ENCODE assay signal across 8 cellular contexts in genomic region chr1:33080885-33081553, GRCh38. TPM values are rescaled to one million over a fixed set of nuclear protein-coding genes. Genes with fewer than 3 reads are reported as not detected.
DNase-seq lines count a peak whose midpoint lies in the region; ATAC-seq and TF ChIP-seq lines count a peak whose summit lies in the region.

TSS of gene AZIN2 (plus strand) at chr1:33081153. CDS start at chr1:33082250, 1,097 bp downstream.

- H3K79me2 ChIP-seq in DND-41 (ENCODE audit: insufficient read depth, low read length) (no peaks in the 10 kb centered on the region), GM23338 (replicated peaks; ENCODE audit: insufficient read depth) (no peaks in the 10 kb centered on the region)

- TF ChIP-seq CTCF in DND-41 (IDR thresholded peaks at IDR 0.05; ENCODE audit: borderline replicate concordance, extremely low read depth, low read length, poor library complexity, severe bottlenecking) (peak; percentile 12), GM23338 (conservative IDR thresholded peaks at IDR 0.05; ENCODE audit: low read depth in 2 of 2) (no peak), nephron (IDR thresholded peaks at IDR 0.05; ENCODE audit: unreplicated experiment in 3 of 3) (no peak)

- no peaks in the 10 kb centered on the region for H3K9me3 Mint-ChIP-seq in GM23338
- H3K9me3 Mint-ChIP-seq in nephron: no peaks in the 10 kb centered on the region

- H3K27me3 Mint-ChIP-seq in GM23338 (ENCODE audit: insufficient read depth, low read depth, poor library complexity) (peaks cover 27% of the 10 kb centered on the region), nephron (ENCODE audit: low read depth) (peaks cover 3% of the 10 kb centered on the region)

- H3K9me3 ChIP-seq in DND-41 (ENCODE audit: insufficient read depth, low read length, severe bottlenecking): no peaks in the 10 kb centered on the region

- peak within 1 kb of the TSS; percentile 59 for H3K27ac ChIP-seq in DND-41 (ENCODE audit: low read length)
- H3K27ac ChIP-seq in GM23338 (ENCODE audit: low read depth): no peak within 1 kb of the TSS

- no peaks in the 10 kb centered on the region; the same call in 2 of the 3 replicates for H3K36me3 Mint-ChIP-seq in GM23338 (ENCODE audit: low read depth)
- no peaks in the 10 kb centered on the region for H3K36me3 Mint-ChIP-seq in nephron (ENCODE audit: low read depth)

- H4K20me1 ChIP-seq in DND-41 (ENCODE audit: insufficient read depth, low read length) (no peaks in the 10 kb centered on the region), GM23338 (replicated peaks; ENCODE audit: insufficient read depth) (no peaks in the 10 kb centered on the region)

- H3K9ac ChIP-seq in DND-41 (ENCODE audit: low read depth, low read length): peak within 1 kb of the TSS; percentile 68

- H3K4me2 ChIP-seq in DND-41 (ENCODE audit: insufficient read depth, low read length) (peak within 1 kb of the TSS; percentile 97), GM23338 (peak within 1 kb of the TSS; percentile 96)

- H3K9me2 ChIP-seq in GM23338 (ENCODE audit: insufficient read depth): no peaks in the 10 kb centered on the region

- H3K36me3 ChIP-seq in DND-41 (ENCODE audit: insufficient read depth, low read length) (no peaks in the 10 kb centered on the region), GM23338 (ENCODE audit: insufficient read depth) (no peaks in the 10 kb centered on the region)

- ATAC-seq in DND-41 (ENCODE audit: insufficient read depth, low read depth) (peak; percentile 99), GM23338 (peak; percentile 96)

- H3K4me1 Mint-ChIP-seq in GM23338 (peaks cover 10% of the 10 kb centered on the region), nephron (peaks cover 14% of the 10 kb centered on the region)

- peak; percentile 97 for DNase-seq in DND-41
- DNase-seq in GM23338 (ENCODE audit: low spot score): peak; percentile 98
- DNase-seq in LHCN-M2 (ENCODE audit: low read depth): peak; percentile 89
- DNase-seq in RPMI7951 (ENCODE audit: low read depth): peak; percentile 93
- DNase-seq in activated effector memory CD4-positive, alpha-beta T cell treated with anti-CD3 and anti-CD28 coated beads, Interleukin-2, amount 50 U/mL, for 16 hours: peak; percentile 98
- DNase-seq in fibroblast of the conjunctiva (ENCODE audit: low read depth): peak; percentile 89
- DNase-seq in stimulated activated naive CD4-positive, alpha-beta T cell treated with Interleukin-2 at 50 U/mL for 16 hours (lab: John Stamatoyannopoulos, UW): peak; percentile 95

- no peaks in the 10 kb centered on the region for H3F3A ChIP-seq in GM23338 (replicated peaks; ENCODE audit: low read depth)

- peak within 1 kb of the TSS; percentile 21 to 75; a peak in 3 of 4 replicates for H3K4me3 ChIP-seq in DND-41 (ENCODE audit: low read depth in 1 of 2, low read length in 2 of 2)
- peak within 1 kb of the TSS; percentile 80 for H3K4me3 ChIP-seq in GM23338

- H3K27me3 ChIP-seq in DND-41 (ENCODE audit: insufficient read depth, low read length, poor library complexity) (no peaks in the 10 kb centered on the region), GM23338 (ENCODE audit: insufficient read depth) (peaks cover 63% of the 10 kb centered on the region)

- H3K4me1 ChIP-seq in DND-41 (ENCODE audit: insufficient read depth, low read length) (peaks cover 19% of the 10 kb centered on the region), GM23338 (ENCODE audit: insufficient read depth) (peaks cover 11% of the 10 kb centered on the region; the same call in 1 of the 2 replicates)

- H2AFZ ChIP-seq in DND-41 (ENCODE audit: low read depth, low read length) (peak within 1 kb of the TSS; percentile 89), GM23338 (peak within 1 kb of the TSS; percentile 99)

- H3K27ac Mint-ChIP-seq in GM23338 (no peak within 1 kb of the TSS), nephron (peak within 1 kb of the TSS in 2 of 3 experiments; percentile 6 to 8)

- H3K4me3 Mint-ChIP-seq in GM23338: peak within 1 kb of the TSS; percentile 66
- peak within 1 kb of the TSS; percentile 82 to 88 (median 86) for H3K4me3 Mint-ChIP-seq in nephron

TF ChIP-seq in GM23338, 12 proteins besides CTCF, POLR2A, EP300 and RAD21:
- peak; percentile 75 for TF ChIP-seq POLR2AphosphoS5 (IDR thresholded peaks at IDR 0.05; ENCODE audit: low read depth)
- no peak for TF ChIP-seq ETS1 (IDR thresholded peaks at IDR 0.05)
- TF ChIP-seq EZH2 (IDR thresholded peaks at IDR 0.05; ENCODE audit: low read depth, unreplicated experiment): no peak
- no peak for TF ChIP-seq ZNF331 (CRISPR knock-in tag; IDR thresholded peaks at IDR 0.05; ENCODE audit: low read depth)
- no peak for TF ChIP-seq REST (IDR thresholded peaks at IDR 0.05; ENCODE audit: unreplicated experiment)
- TF ChIP-seq STAT1 (IDR thresholded peaks at IDR 0.05; ENCODE audit: unreplicated experiment): no peak

RNA-seq across cellular contexts. Expression of gene AZIN2, which starts in this region (rescaled TPM):
- 1.2 and 1.4 TPM in 2 replicates for total RNA-seq in GM23338 (2014; rRNA removed; shearing (Covaris generic))
- 0.28 and 0.37 TPM in 2 replicates for polyA plus RNA-seq in GM23338 (2016; fragmentation: Nextera tagmentation; extraction: Ambion mirVana)
- 4.9 and 5.0 TPM in 2 replicates for total RNA-seq in LHCN-M2 (2014; rRNA removed)
- 8.0 TPM for polyA plus RNA-seq in LHCN-M2 (2012)
- total RNA-seq in RPMI7951 (2014; rRNA removed; shearing (Covaris generic)): 9.4 TPM in 2 replicates
